14 cellular contexts compared by ENCODE assay signal in genomic region chr18:64777561-64777960, GRCh38.
A peak's percentile ranks its signal among the peaks of the same experiment; 100 is the strongest.
DNase-seq lines count a peak whose midpoint lies in the region; ATAC-seq and TF ChIP-seq lines count a peak whose summit lies in the region.
"Had no signal": no experiment of that assay in that cellular context is flagged by ENCODE, and none has a peak within 500 bp of the region (broad histone marks: within the 10 kb centered on the region; RNA-seq: fewer than 3 reads in every experiment).

No MANE protein-coding gene starts in this region.

- H4K20me1 ChIP-seq in IMR-90 (ENCODE audit: insufficient read depth, low read length): no peaks in the 10 kb centered on the region
- no peaks in the 10 kb centered on the region for H4K20me1 ChIP-seq in MM.1S (ENCODE audit: insufficient read depth, low read length)
- H4K20me1 ChIP-seq in PC-3 (ENCODE audit: low read length): no peaks in the 10 kb centered on the region

- no peak overlapping the region for H3K18ac ChIP-seq in IMR-90 (ENCODE audit: low read depth, low read length)
- H3K18ac ChIP-seq in trophoblast cell (ENCODE audit: low read length): no peak overlapping the region

- no CpG with 5 or more reads among the region's 6 CpGs for WGBS in IMR-90 (ENCODE audit: extremely low coverage in 2 of 2, insufficient read length in 1 of 2), 2 experiments
- no CpG with 5 or more reads among the region's 6 CpGs for WGBS in trophoblast cell (ENCODE audit: extremely low coverage, insufficient coverage, insufficient read length)

- intact Hi-C loops in IMR-90 (cut with micrococcal nuclease) (no loop called here), PC-3 (cut with micrococcal nuclease) (no loop called here), gastrocnemius medialis (cut with DNase I; ENCODE audit: low total_unique reads) (no loop called here)

- H3K56ac ChIP-seq in IMR-90 (ENCODE audit: extremely low read depth, insufficient read depth, low read length): no peak overlapping the region

- H2BK12ac ChIP-seq in trophoblast cell (ENCODE audit: low read length): no peak overlapping the region

- H3K4me2 ChIP-seq in IMR-90 (ENCODE audit: low read depth, low read length) (no peak overlapping the region), MM.1S (ENCODE audit: low read depth, low read length) (peak overlapping the region; percentile 57; the same call in 1 of the 2 replicates), PC-3 (ENCODE audit: low read length) (no peak overlapping the region), trophoblast cell (ENCODE audit: low read length) (no peak overlapping the region)
- H3K4me2 ChIP-seq: A549 had no signal

- H3K9me2 ChIP-seq in MM.1S (replicated peaks; ENCODE audit: insufficient read depth, low read length) (no peaks in the 10 kb centered on the region), PC-3 (replicated peaks; ENCODE audit: low read length) (no peaks in the 10 kb centered on the region)

- H4K91ac ChIP-seq in IMR-90 (ENCODE audit: insufficient read depth, low read depth, low read length): no peak overlapping the region
- H4K91ac ChIP-seq in trophoblast cell (ENCODE audit: low read depth, low read length): no peak overlapping the region

- POLR2A ChIA-PET in IMR-90 (lab: Charles Lee; ENCODE audit: unreplicated experiment): no interaction called here
- POLR2A ChIA-PET in PC-3 (lab: Charles Lee; ENCODE audit: unreplicated experiment): no interaction called here

- no peaks in the 10 kb centered on the region for H3K4me1 ChIP-seq in IMR-90 (ENCODE audit: control insufficient read depth, insufficient read depth, low read length)
- no peaks in the 10 kb centered on the region for H3K4me1 ChIP-seq in MM.1S (ENCODE audit: low read length)
- H3K4me1 ChIP-seq in PC-3 (ENCODE audit: insufficient read depth, low read length): no peaks in the 10 kb centered on the region
- no peaks in the 10 kb centered on the region for H3K4me1 ChIP-seq in gastrocnemius medialis
- H3K4me1 ChIP-seq in trophoblast cell (ENCODE audit: control insufficient read depth in 1 of 2, insufficient read depth in 2 of 2, low read length in 2 of 2): no peaks in the 10 kb centered on the region
- H3K4me1 ChIP-seq: A549, Caco-2 had no signal

- H2AFZ ChIP-seq in IMR-90 (replicated peaks; ENCODE audit: low read length, poor library complexity) (no peak overlapping the region), MM.1S (ENCODE audit: low read length) (peak overlapping the region; percentile 29), PC-3 (ENCODE audit: low read length) (peak overlapping the region; percentile 28; the same call in 1 of the 2 replicates), trophoblast cell (ENCODE audit: insufficient read depth, low read length, poor library complexity) (no peak overlapping the region)

- peaks cover 2% of the 10 kb centered on the region; the same call in 1 of the 2 replicates for H3K9me3 ChIP-seq in IMR-90 (ENCODE audit: control insufficient read depth, insufficient read depth, low read length)
- no peaks in the 10 kb centered on the region for H3K9me3 ChIP-seq in MM.1S (replicated peaks; ENCODE audit: insufficient read depth, low read length)
- H3K9me3 ChIP-seq in PC-3 (ENCODE audit: low read length): no peaks in the 10 kb centered on the region
- H3K9me3 ChIP-seq in gastrocnemius medialis: no peaks in the 10 kb centered on the region
- no peaks in the 10 kb centered on the region for H3K9me3 ChIP-seq in trophoblast cell (ENCODE audit: insufficient read depth, low read depth, low read length)
- H3K9me3 ChIP-seq: A549, Caco-2 had no signal

- H3K9ac ChIP-seq in IMR-90 (ENCODE audit: low read depth, low read length) (no peak overlapping the region), MM.1S (ENCODE audit: low read length) (no peak overlapping the region), PC-3 (ENCODE audit: low read length) (no peak overlapping the region), trophoblast cell (ENCODE audit: low read length) (no peak overlapping the region)

- H4K12ac ChIP-seq in trophoblast cell (ENCODE audit: low read depth, low read length): no peak overlapping the region

- H2BK15ac ChIP-seq in IMR-90 (ENCODE audit: low read depth, low read length): no peak overlapping the region

- BruUV-seq in IMR-90 (replicated peaks; lab: Mats Ljungman, UMichigan) (no TSS peak), PC-3 (replicated peaks; lab: Mats Ljungman, UMichigan) (no TSS peak)

- in situ Hi-C loops in IMR-90 (cut with MboI; ENCODE audit: low sequenced_read_pairs): loop anchor here (25.0 kb wide), 1 partner anchor 110 kb away; no protein-coding TSS in a partner anchor
- in situ Hi-C loops in gastrocnemius medialis (cut with MboI; ENCODE audit: low sequenced_read_pairs in 4 of 4): no loop called here

- H2BK5ac ChIP-seq in IMR-90 (ENCODE audit: low read depth, low read length, poor library complexity, severe bottlenecking): no peak overlapping the region
- no peak overlapping the region for H2BK5ac ChIP-seq in trophoblast cell (ENCODE audit: low read depth, low read length, poor library complexity)

- ATAC-seq in IMR-90 (ENCODE audit: low read depth) (no peak), PC-3 (peak; percentile 27; the same call in 1 of the 2 replicates), gastrocnemius medialis (no peak), HG02610 (IDR thresholded peaks at IDR 0.05; ENCODE audit: unreplicated experiment) (no peak)
- ATAC-seq: A549 had no signal

- CTCF ChIA-PET in IMR-90 (lab: Yijun Ruan, JAX) (interaction anchor here (0.6 kb wide), 1 partner anchor 111 kb away, joined by 5 read pairs; no protein-coding TSS in a partner anchor), PC-3 (lab: Charles Lee) (no interaction called here)

- no peaks in the 10 kb centered on the region for H3F3A ChIP-seq in MM.1S (ENCODE audit: insufficient read depth, low read length)
- no peaks in the 10 kb centered on the region for H3F3A ChIP-seq in PC-3 (ENCODE audit: low read length, unreplicated experiment)

- H3K4me3 ChIP-seq in IMR-90 (ENCODE audit: insufficient read depth, low read depth, low read length): no peak overlapping the region
- no peak overlapping the region for H3K4me3 ChIP-seq in MM.1S (ENCODE audit: low read length)
- no peak overlapping the region for H3K4me3 ChIP-seq in PC-3 (ENCODE audit: low read length)
- H3K4me3 ChIP-seq in gastrocnemius medialis: no peak overlapping the region
- no peak overlapping the region for H3K4me3 ChIP-seq in trophoblast cell (ENCODE audit: low read depth, low read length)
- H3K4me3 ChIP-seq: A549 had no signal

- no peak overlapping the region for H2AK5ac ChIP-seq in IMR-90 (ENCODE audit: low read depth, low read length)
- no peak overlapping the region for H2AK5ac ChIP-seq in trophoblast cell (ENCODE audit: low read length)

- no peaks in the 10 kb centered on the region for H3K27me3 ChIP-seq in IMR-90 (ENCODE audit: control insufficient read depth, insufficient read depth, low read length)
- no peaks in the 10 kb centered on the region for H3K27me3 ChIP-seq in MM.1S (replicated peaks; ENCODE audit: insufficient read depth, low read length)
- no peaks in the 10 kb centered on the region for H3K27me3 ChIP-seq in PC-3 (ENCODE audit: low read length)
- no peaks in the 10 kb centered on the region for H3K27me3 ChIP-seq in gastrocnemius medialis
- H3K27me3 ChIP-seq in trophoblast cell (ENCODE audit: insufficient read depth, low read length): no peaks in the 10 kb centered on the region

- no peak overlapping the region for H3K27ac ChIP-seq in IMR-90 (ENCODE audit: insufficient read depth, low read length)
- no peak overlapping the region for H3K27ac ChIP-seq in MM.1S (ENCODE audit: low read length)
- no peak overlapping the region for H3K27ac ChIP-seq in PC-3 (ENCODE audit: low read length)
- no peak overlapping the region for H3K27ac ChIP-seq in gastrocnemius medialis
- H3K27ac ChIP-seq in trophoblast cell (ENCODE audit: low read depth, low read length): no peak overlapping the region
- H3K27ac ChIP-seq: A549 had no signal

- H3K36me3 ChIP-seq in IMR-90 (ENCODE audit: control insufficient read depth, insufficient read depth, low read length): no peaks in the 10 kb centered on the region
- no peaks in the 10 kb centered on the region for H3K36me3 ChIP-seq in MM.1S (replicated peaks; ENCODE audit: insufficient read depth, low read length)
- no peaks in the 10 kb centered on the region for H3K36me3 ChIP-seq in PC-3 (ENCODE audit: low read depth, low read length)
- H3K36me3 ChIP-seq in gastrocnemius medialis: no peaks in the 10 kb centered on the region
- no peaks in the 10 kb centered on the region for H3K36me3 ChIP-seq in trophoblast cell (ENCODE audit: control insufficient read depth in 1 of 2, insufficient read depth in 2 of 2, low read length in 2 of 2)

- H4K5ac ChIP-seq in IMR-90 (ENCODE audit: low read depth, low read length): no peak overlapping the region

- H3K23ac ChIP-seq in IMR-90 (ENCODE audit: low read depth, low read length) (no peak overlapping the region), trophoblast cell (ENCODE audit: low read length) (no peak overlapping the region)

- TF ChIP-seq POLR2A in IMR-90 (IDR thresholded peaks at IDR 0.05; ENCODE audit: low read depth, low read length) (no peak), gastrocnemius medialis (IDR thresholded peaks at IDR 0.05) (no peak)

- no peaks in the 10 kb centered on the region for H3K9me1 ChIP-seq in IMR-90 (ENCODE audit: insufficient read depth, low read length)

- H3K14ac ChIP-seq in IMR-90 (replicated peaks; ENCODE audit: low read depth, low read length): no peak overlapping the region
- H3K14ac ChIP-seq in trophoblast cell (ENCODE audit: low read length): no peak overlapping the region

- dilution Hi-C loops in IMR-90 (cut with HindIII; ENCODE audit: low sequenced_read_pairs, unreplicated experiment): no loop called here

- H4K8ac ChIP-seq in IMR-90 (ENCODE audit: low read depth in 2 of 2, low read length in 2 of 2) (no peak overlapping the region), trophoblast cell (ENCODE audit: low read depth, low read length) (no peak overlapping the region)

- no peak for TF ChIP-seq RAD21 in IMR-90 (IDR thresholded peaks at IDR 0.05; ENCODE audit: low read length)

- H2AK9ac ChIP-seq in IMR-90 (replicated peaks; ENCODE audit: low read depth, low read length, poor library complexity): no peak overlapping the region

- H3K79me2 ChIP-seq in MM.1S (ENCODE audit: low read length): no peaks in the 10 kb centered on the region
- H3K79me2 ChIP-seq in PC-3 (ENCODE audit: low read length): no peaks in the 10 kb centered on the region
- H3K79me2 ChIP-seq in trophoblast cell (ENCODE audit: control insufficient read depth, insufficient read depth, low read length, poor library complexity): no peaks in the 10 kb centered on the region

- no peak overlapping the region for H3K4ac ChIP-seq in IMR-90 (ENCODE audit: low read depth, low read length)
- H3K4ac ChIP-seq in trophoblast cell (ENCODE audit: low read depth, low read length): no peak overlapping the region

- H3K79me1 ChIP-seq in IMR-90 (ENCODE audit: low read depth in 1 of 2, low read length in 2 of 2) (no peaks in the 10 kb centered on the region), trophoblast cell (ENCODE audit: low read length) (no peaks in the 10 kb centered on the region)

- H2BK120ac ChIP-seq in IMR-90 (ENCODE audit: low read depth, low read length): no peak overlapping the region
- H2BK120ac ChIP-seq in trophoblast cell (ENCODE audit: insufficient read depth, low read length, poor library complexity): no peak overlapping the region

- DNase-seq in IMR-90 (no peak), MM.1S (no peak), PC-3 (no peak), gastrocnemius medialis (no peak), A172 (ENCODE audit: low spot score) (no peak), trophoblast cell (no peak)
- DNase-seq: Caco-2; CD8-positive, alpha-beta memory T cell; DND-41; GDM1; HCEC 1CT; HFFc6 had no signal

- TF ChIP-seq CTCF in IMR-90 (conservative IDR thresholded peaks at IDR 0.05; ENCODE audit: low read depth, low read length): no peak
- TF ChIP-seq CTCF in MM.1S (IDR thresholded peaks at IDR 0.05; ENCODE audit: low read length): no peak
- no peak for TF ChIP-seq CTCF in PC-3 (conservative IDR thresholded peaks at IDR 0.05; ENCODE audit: low read depth, low read length)
- no peak for TF ChIP-seq CTCF in gastrocnemius medialis (IDR thresholded peaks at IDR 0.05 in 4 of 5, conservative IDR thresholded peaks at IDR 0.05 in 1 of 5)

- no peak overlapping the region for H2BK20ac ChIP-seq in IMR-90 (ENCODE audit: low read depth, low read length)

Comparison
In these comparisons a context has a peak if more than half of its experiments do, and no peak if none do; other contexts are left out.
1. H2AFZ ChIP-seq: peak in MM.1S (single experiment) and PC-3 (single experiment); none in IMR-90 (single experiment) and trophoblast cell (single experiment).